19 cellular contexts compared by ENCODE assay signal in the genomic region with DNA sequence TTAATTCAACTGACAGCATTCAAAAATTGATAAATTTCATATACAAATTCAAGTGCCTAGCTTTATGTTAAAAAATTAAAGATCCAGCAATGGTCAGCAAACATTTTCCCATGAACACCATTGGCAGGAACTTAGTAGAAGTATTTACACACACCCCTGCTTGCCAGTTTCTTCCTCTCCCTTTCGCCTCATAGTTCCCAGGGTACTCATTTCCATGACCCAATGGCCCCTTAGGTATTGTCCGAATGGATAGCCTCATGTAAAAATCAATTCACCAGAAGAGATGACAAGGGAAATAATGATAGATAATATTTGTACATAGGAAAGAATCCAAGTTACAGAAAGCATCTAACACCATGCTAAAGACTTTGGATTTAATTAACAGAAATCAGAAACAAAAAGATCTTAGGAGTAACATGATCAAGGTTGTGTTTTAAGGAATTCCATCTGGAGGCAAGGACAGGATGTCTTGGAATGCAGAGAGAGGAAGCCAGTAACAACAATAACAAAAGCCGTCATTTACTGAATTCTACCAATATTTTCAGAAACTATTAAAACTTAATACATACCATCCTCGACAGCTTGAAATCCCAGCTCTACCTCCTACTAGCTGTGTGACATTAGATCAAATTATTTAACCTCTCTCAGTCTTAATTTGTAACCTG.
"Had no signal": no experiment of that assay in that cellular context is flagged by ENCODE, and none has a peak within 500 bp of the region (broad histone marks: within the 10 kb centered on the region; RNA-seq: fewer than 3 reads in every experiment).

No MANE protein-coding gene starts in this region.

- H3K27me3 Mint-ChIP-seq: type B pancreatic cell had no signal

- H3K27ac ChIP-seq: coronary artery, gastrocnemius medialis, neutrophil, suprapubic skin had no signal

- H3K4me3 Mint-ChIP-seq: activated T-helper 1 cell treated with anti-CD3 and anti-CD28 coated beads, Interleukin-12 subunit alpha, Interleukin-12 subunit beta, Interleukin-2, Interleukin-4 antibody, amounts not matched to agents 30 ng/mL and 10 ng/mL and 1 ng/mL, durations not matched to agents 14 hours and 24 hours and 36 hours; naive thymus-derived CD4-positive, alpha-beta T cell; type B pancreatic cell had no signal

- H3K36me3 ChIP-seq: gastrocnemius medialis, heart right ventricle, neutrophil, suprapubic skin had no signal

- H3K27ac Mint-ChIP-seq: activated T-helper 1 cell treated with anti-CD3 and anti-CD28 coated beads, Interleukin-12 subunit alpha, Interleukin-12 subunit beta, Interleukin-2, Interleukin-4 antibody, amounts not matched to agents 30 ng/mL and 10 ng/mL and 1 ng/mL, durations not matched to agents 14 hours and 24 hours and 36 hours; naive thymus-derived CD4-positive, alpha-beta T cell; type B pancreatic cell had no signal

- ATAC-seq: gastrocnemius medialis; left colon; naive thymus-derived CD4-positive, alpha-beta T cell; stimulated activated naive CD8-positive, alpha-beta T cell treated with anti-CD3 and anti-CD28 coated beads, Interleukin-15, Interleukin-2, amounts not matched to agents 100 U/mL and 50 U/mL, for 24 hours had no signal

- H3K4me1 Mint-ChIP-seq: naive thymus-derived CD4-positive, alpha-beta T cell had no signal

- DNase-seq: activated CD4-positive, alpha-beta T cell treated with anti-CD3 and anti-CD28 coated beads, Interleukin-2, amount 50 U/mL, for 1 hour; activated CD4-positive, CD25-positive, alpha-beta regulatory T cell; activated CD8-positive, alpha-beta memory T cell treated with anti-CD3 and anti-CD28 coated beads for 24 hours; aorta; caudate nucleus; gastrocnemius medialis; heart right ventricle; left colon; naive thymus-derived CD4-positive, alpha-beta T cell; posterior cingulate gyrus; retina; stimulated activated CD4-positive, alpha-beta T cell treated with anti-CD3 and anti-CD28 coated beads, Interleukin-4, amount 100 ng/mL, for 24 hours; stimulated activated naive CD8-positive, alpha-beta T cell treated with anti-CD3 and anti-CD28 coated beads, Interleukin-15, Interleukin-2, amounts not matched to agents 100 U/mL and 50 U/mL, for 24 hours had no signal

- H3K27me3 ChIP-seq: gastrocnemius medialis, neutrophil, suprapubic skin had no signal

- H3K4me3 ChIP-seq: coronary artery, gastrocnemius medialis, heart right ventricle, suprapubic skin had no signal

- H3K9me3 Mint-ChIP-seq: activated T-helper 1 cell treated with anti-CD3 and anti-CD28 coated beads, Interleukin-12 subunit alpha, Interleukin-12 subunit beta, Interleukin-2, Interleukin-4 antibody, amounts not matched to agents 30 ng/mL and 10 ng/mL and 1 ng/mL, durations not matched to agents 14 hours and 24 hours and 36 hours; type B pancreatic cell had no signal

- H3K9me3 ChIP-seq: gastrocnemius medialis, heart right ventricle, neutrophil, suprapubic skin had no signal

- H3K36me3 Mint-ChIP-seq: naive thymus-derived CD4-positive, alpha-beta T cell; type B pancreatic cell had no signal

- FAIRE-seq: islet of Langerhans had no signal
